9 cellular contexts compared by ENCODE assay signal in the genomic region with DNA sequence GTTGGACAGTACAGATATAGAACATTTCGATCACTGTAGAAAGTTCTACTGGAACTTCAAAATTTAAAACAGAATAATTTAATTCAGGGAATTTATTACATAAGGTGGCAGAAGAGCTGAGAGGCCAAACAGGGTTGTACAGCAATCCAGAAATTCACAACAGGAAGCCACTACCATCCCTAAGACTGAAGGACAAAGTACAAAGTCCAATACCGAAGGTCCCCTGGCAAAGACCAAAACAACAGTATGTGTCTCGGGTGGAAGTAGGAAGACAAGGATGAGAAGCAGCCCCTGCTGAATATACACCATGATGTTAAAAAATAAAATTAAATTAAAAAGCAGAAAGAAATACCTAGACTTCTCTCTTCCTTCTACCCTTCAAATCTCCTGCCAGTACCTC.
"Had no signal": no experiment of that assay in that cellular context is flagged by ENCODE, and none has a peak within 500 bp of the region (broad histone marks: within the 10 kb centered on the region; RNA-seq: fewer than 3 reads in every experiment).

No MANE protein-coding gene starts in this region.

- H3K4me1 ChIP-seq: HAP-1 had no signal

- DNase-seq: GM23248, GOT3, H7, HFFc6, KBM-7 had no signal

- H3K4me3 ChIP-seq: GM23248, HAP-1 had no signal

- H3K9me3 ChIP-seq: HAP-1 had no signal

- H3K4me2 ChIP-seq: KMS-11 had no signal

- H2AFZ ChIP-seq: GM23248 had no signal

- H3K27ac ChIP-seq: GM23248, HL-60, KMS-11 had no signal

- ATAC-seq: HCT116 had no signal

- H3K9ac ChIP-seq: GM23248, KMS-11 had no signal
